8 cellular contexts compared by ENCODE assay signal in genomic region chr14:75282548-75283161, GRCh38. TPM values are rescaled to one million over a fixed set of nuclear protein-coding genes. Genes with fewer than 3 reads are reported as not detected.
DNase-seq lines count a peak whose midpoint lies in the region; ATAC-seq and TF ChIP-seq lines count a peak whose summit lies in the region.
"Not testable (repeated sequence)": the region's sequence is repeated elsewhere in the genome, so short reads cannot be mapped to it uniquely, and the experiment has no call there.

No MANE protein-coding gene starts in this region.

- peak; percentile 83 for DNase-seq in CD14-positive monocyte (ENCODE audit: low spot score)
- DNase-seq in activated CD4-positive, alpha-beta T cell treated with anti-CD3 and anti-CD28 coated beads for 1 hour = peak; percentile 42
- DNase-seq in mammary epithelial cell = peak; percentile 40
- not testable (repeated sequence) for DNase-seq in epithelial cell of prostate (ENCODE audit: low read depth, low spot score)
- peak in 1 of 2 donors; percentile 71 for DNase-seq in left lung
- peak; percentile 52 for DNase-seq in natural killer cell
- DNase-seq in stromal cell of bone marrow (ENCODE audit: low read depth) = peak; percentile 56

- in situ Hi-C loops in mammary epithelial cell (cut with MboI; ENCODE audit: low sequenced_read_pairs in 2 of 2) = not testable (repeated sequence)

- H3K4me3 Mint-ChIP-seq in CD14-positive monocyte (peak overlapping the region; percentile 95 to 100), IgD-negative memory B cell (peak overlapping the region in 2 of 4 donors; percentile 47 to 95), natural killer cell (peak overlapping the region; percentile 93)

- H2AFZ ChIP-seq in mammary epithelial cell (ENCODE audit: low read depth, low read length) = not testable (repeated sequence)

- not testable (repeated sequence) for H3K27me3 ChIP-seq in mammary epithelial cell (ENCODE audit: insufficient read depth, low read length); left lung

- BruUV-seq in mammary epithelial cell (replicated peaks; lab: Mats Ljungman, UMichigan) = not testable (repeated sequence)

- not testable (repeated sequence) for TF ChIP-seq CTCF in CD14-positive monocyte (IDR thresholded peaks at IDR 0.05); mammary epithelial cell (conservative IDR thresholded peaks at IDR 0.05 in 1 of 2, IDR thresholded peaks at IDR 0.05 in 1 of 2; ENCODE audit: extremely low read depth in 1 of 2, insufficient read depth in 1 of 2, low read depth in 1 of 2, low read length in 2 of 2); left lung (IDR thresholded peaks at IDR 0.05); natural killer cell (IDR thresholded peaks at IDR 0.05)

- H3K9me3 ChIP-seq in mammary epithelial cell (replicated peaks; ENCODE audit: insufficient read depth, low read length); left lung: not testable (repeated sequence)

- peaks cover 38 to 44% of the 10 kb centered on the region in 2 donors for H3K36me3 Mint-ChIP-seq in CD14-positive monocyte
- not testable (repeated sequence) for H3K36me3 Mint-ChIP-seq in IgD-negative memory B cell, natural killer cell

- peaks cover 15 to 31% (median 26%) of the 10 kb centered on the region in 7 donors for H3K9me3 Mint-ChIP-seq in CD14-positive monocyte
- not testable (repeated sequence) for H3K9me3 Mint-ChIP-seq in IgD-negative memory B cell, natural killer cell

- H3K27ac Mint-ChIP-seq in CD14-positive monocyte = peak overlapping the region; percentile 94 to 100 (median 98)
- H3K27ac Mint-ChIP-seq in IgD-negative memory B cell = peak overlapping the region; percentile 67 to 98 (median 75)
- peak overlapping the region; percentile 93 to 95 for H3K27ac Mint-ChIP-seq in natural killer cell

- not testable (repeated sequence) for H3K4me2 ChIP-seq in mammary epithelial cell (ENCODE audit: insufficient read depth, low read depth, low read length)

- intact Hi-C loops in CD14-positive monocyte (cut with micrococcal nuclease) = loop anchor here (1.0 to 5.0 kb wide), 2 partner anchors 12 to 150 kb away; no protein-coding TSS in a partner anchor
- intact Hi-C loops in mammary epithelial cell (cut with micrococcal nuclease); left lung (cut with DNase I); natural killer cell (cut with micrococcal nuclease): not testable (repeated sequence)

- H3K4me1 ChIP-seq in mammary epithelial cell (ENCODE audit: insufficient read depth, low read length) = peaks cover 19% of the 10 kb centered on the region
- H3K4me1 ChIP-seq in left lung = peaks cover 21 to 80% of the 10 kb centered on the region in 2 donors

- CTCF ChIA-PET in mammary epithelial cell (lab: Charles Lee; ENCODE audit: low non-redundant PET) = not testable (repeated sequence)

- H3K4me1 Mint-ChIP-seq in CD14-positive monocyte = peaks cover 68% of the 10 kb centered on the region
- peaks cover 10 to 24% (median 10%) of the 10 kb centered on the region in 3 donors for H3K4me1 Mint-ChIP-seq in IgD-negative memory B cell
- H3K4me1 Mint-ChIP-seq in natural killer cell = peaks cover 45 to 52% of the 10 kb centered on the region in 2 donors

- not testable (repeated sequence) for H3K27ac ChIP-seq in mammary epithelial cell (ENCODE audit: insufficient read depth, low read depth, low read length)
- H3K27ac ChIP-seq in epithelial cell of prostate (peak overlapping the region; percentile 20), left lung (peak overlapping the region; percentile 68 to 100)

- 93% methylated on average over 18 of the region's 18 CpGs for WGBS in mammary epithelial cell (ENCODE audit: low coverage, missing lambda C conversion rate)

- H3K79me2 ChIP-seq in mammary epithelial cell (ENCODE audit: insufficient read depth, low read length) = peaks cover 31% of the 10 kb centered on the region

- peaks cover 16% of the 10 kb centered on the region for H3K36me3 ChIP-seq in mammary epithelial cell (ENCODE audit: insufficient read depth, low read length)
- H3K36me3 ChIP-seq in left lung = peaks cover 0 to 31% of the 10 kb centered on the region in 2 donors

- not testable (repeated sequence) for H3K4me3 ChIP-seq in mammary epithelial cell (replicated peaks in 1 of 3; ENCODE audit: insufficient read depth in 1 of 3, low read depth in 2 of 3, low read length in 3 of 3)
- peak overlapping the region in 1 of 2 donors; percentile 87 for H3K4me3 ChIP-seq in left lung

- not testable (repeated sequence) for H4K20me1 ChIP-seq in mammary epithelial cell (ENCODE audit: insufficient read depth, low read length)

- not testable (repeated sequence) for H3K9ac ChIP-seq in mammary epithelial cell (ENCODE audit: insufficient read depth, low read length)

- H3K27me3 Mint-ChIP-seq in CD14-positive monocyte (ENCODE audit: low read depth in 3 of 3) (peaks cover 0 to 39% (median 7%) of the 10 kb centered on the region in 3 donors), IgD-negative memory B cell (peaks cover 54% of the 10 kb centered on the region), natural killer cell (ENCODE audit: low read depth in 2 of 2) (peaks cover 25 to 42% of the 10 kb centered on the region in 2 donors)

- dilution Hi-C loops in mammary epithelial cell (cut with HindIII; ENCODE audit: low sequenced_read_pairs) = not testable (repeated sequence)

- peak; percentile 0 for ATAC-seq in left lung
- peak in 1 of 3 donors; percentile 0 for ATAC-seq in natural killer cell

RNA-seq across cellular contexts. Expression of gene FOS, which starts 4.0 kb away (rescaled TPM):
- polyA plus RNA-seq in CD14-positive monocyte (1,000 to 10,000 TPM; 4,403 to 4,841 TPM), IgD-negative memory B cell (487 TPM), mammary epithelial cell (89.9 TPM)
- total RNA-seq in mammary epithelial cell (100 to 1,000 TPM in 1 of 2 donors, 10 to 100 TPM in 1; 78.5 to 204 TPM), left lung (100 to 1,000 TPM in 1 of 2 donors, 10 to 100 TPM in 1; 92.2 to 264 TPM), natural killer cell (1,000 to 10,000 TPM; 2,527 to 3,257 (median 3,104) TPM)
- 233 TPM for polyA minus RNA-seq in mammary epithelial cell

Comparison
In these comparisons a context has a peak if more than half of its experiments do, and no peak if none do; other contexts are left out.
1. RNA of gene FOS, which starts 4.0 kb away (total RNA-seq): 2,527 to 3,257 TPM in natural killer cell; 92.2 to 264 TPM in left lung and 78.5 to 204 TPM in mammary epithelial cell; every median in the first group is over 4 times any median in the second.
2. Peak in every context shown above with its lines, with median percentiles within 50 percentile points of each other: H3K27ac Mint-ChIP-seq.